Comparison of ENCODE assay signal across 16 cellular contexts in the genomic region with DNA sequence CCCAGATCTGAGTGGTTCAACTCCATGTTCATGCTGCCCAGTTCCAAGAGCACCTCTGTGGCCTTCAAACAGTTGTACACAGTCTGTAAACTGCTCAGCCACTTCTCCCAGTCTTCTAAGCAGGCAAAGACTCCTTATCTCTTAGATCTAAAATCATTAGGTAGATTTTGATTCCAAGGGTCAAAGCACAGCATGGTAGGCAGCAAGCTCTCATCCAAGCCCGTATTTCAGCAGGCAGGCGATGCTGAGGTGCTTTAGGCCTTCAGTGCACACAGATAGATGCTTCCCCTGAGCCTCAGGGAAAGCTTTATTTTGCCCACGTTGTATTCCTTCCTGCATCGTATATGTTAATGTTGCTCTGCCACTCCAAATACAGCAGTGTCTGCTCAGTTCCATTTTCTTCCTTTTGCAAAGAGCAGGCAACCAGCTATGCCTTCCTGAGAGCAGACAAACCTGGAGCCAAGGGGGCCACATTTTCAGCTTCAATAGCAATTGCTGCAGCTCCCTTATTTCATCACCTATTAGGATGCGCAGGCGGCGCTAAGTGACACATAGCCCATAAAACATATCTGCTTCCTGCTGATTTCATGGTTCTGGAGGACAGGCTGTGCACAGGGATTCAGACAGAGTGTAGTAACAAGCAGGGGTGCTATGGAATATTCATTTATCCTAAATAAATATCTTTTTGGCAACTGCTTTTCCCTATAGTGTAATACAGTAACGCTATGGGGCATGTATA.
DNase-seq lines count a peak whose midpoint lies in the region; ATAC-seq and TF ChIP-seq lines count a peak whose summit lies in the region.
"Had no signal": no experiment of that assay in that cellular context is flagged by ENCODE, and none has a peak within 500 bp of the region (broad histone marks: within the 10 kb centered on the region; RNA-seq: fewer than 3 reads in every experiment).

No MANE protein-coding gene starts in this region.

- no peak overlapping the region for H2AFZ ChIP-seq in ACC112 (ENCODE audit: low read length, unreplicated experiment)

- H3K36me3 ChIP-seq in ACC112 (ENCODE audit: insufficient read depth, low read length) (no peaks in the 10 kb centered on the region), brain microvascular endothelial cell (replicated peaks) (no peaks in the 10 kb centered on the region)

- H3K79me2 ChIP-seq in ACC112 (ENCODE audit: control insufficient read depth, insufficient read depth, low read length, unreplicated experiment): peaks cover 10% of the 10 kb centered on the region

- H3K27me3 ChIP-seq in ACC112 (ENCODE audit: insufficient read depth, low read length) (no peaks in the 10 kb centered on the region), brain microvascular endothelial cell (replicated peaks) (no peaks in the 10 kb centered on the region)
- H3K27me3 ChIP-seq: BLaER1 treated with 17β-estradiol and CSF1 and Interleukin-3, amounts not matched to agents 10 nM and 100 nM had no signal

- DNase-seq in brain microvascular endothelial cell: no peak
- peak; percentile 28 to 87 for DNase-seq in lung microvascular endothelial cell (ENCODE audit: low read depth in 2 of 2)
- DNase-seq in T1000 (lab: John Stamatoyannopoulos, UW): no peak
- DNase-seq: cerebellar nuclear complex; midbrain; NCI-H187 treated with DMSO at 0.1 percent for 48 hours; stimulated activated CD4-positive, alpha-beta T cell treated with anti-CD3 and anti-CD28 coated beads, Interleukin-12 subunit alpha, Interleukin-12 subunit beta, amount 100 ng/mL, for 4 hours; stimulated activated CD8-positive, alpha-beta memory T cell treated with anti-CD3 and anti-CD28 coated beads, Interleukin-4, amount 100 ng/mL, for 48 hours had no signal

- no peak overlapping the region for H3K4me3 ChIP-seq in ACC112 (ENCODE audit: low read depth, low read length)
- no peak overlapping the region for H3K4me3 ChIP-seq in brain microvascular endothelial cell (ENCODE audit: low read depth, low read length)
- H3K4me3 ChIP-seq: BLaER1 treated with 17β-estradiol and CSF1 and Interleukin-3, amounts not matched to agents 10 nM and 100 nM had no signal

- no peak for TF ChIP-seq CTCF in brain microvascular endothelial cell (IDR thresholded peaks at IDR 0.05; ENCODE audit: low read depth, low read length, missing control alignments)

- H3K4me1 ChIP-seq in ACC112 (ENCODE audit: control insufficient read depth, insufficient read depth, low read length, unreplicated experiment): peaks cover 41% of the 10 kb centered on the region

- H3K27ac ChIP-seq in ACC112 (ENCODE audit: low read depth, low read length) (peak overlapping the region; percentile 81), brain microvascular endothelial cell (peak overlapping the region; percentile 92)
- H3K27ac ChIP-seq: RWPE1 had no signal

- in situ Hi-C loops in brain microvascular endothelial cell (cut with HindIII; ENCODE audit: low pct_ligation_motif_present, low sequenced_read_pairs): no loop called here

- peak; percentile 9 for ATAC-seq in HG03565 (IDR thresholded peaks at IDR 0.05; ENCODE audit: unreplicated experiment)
- ATAC-seq in GM19395 (IDR thresholded peaks at IDR 0.05; ENCODE audit: unreplicated experiment): no peak
- ATAC-seq in GM21786 (IDR thresholded peaks at IDR 0.05; ENCODE audit: unreplicated experiment): no peak
- ATAC-seq in HG03280 (IDR thresholded peaks at IDR 0.05; ENCODE audit: unreplicated experiment): no peak
- ATAC-seq: WTC11 had no signal

Comparison
In these comparisons a context has a peak if more than half of its experiments do, and no peak if none do; other contexts are left out.
1. DNase-seq: peak in lung microvascular endothelial cell (2 of 2); none in brain microvascular endothelial cell (single experiment) and T1000 (single experiment).